9 cellular contexts compared by ENCODE assay signal in the genomic region with DNA sequence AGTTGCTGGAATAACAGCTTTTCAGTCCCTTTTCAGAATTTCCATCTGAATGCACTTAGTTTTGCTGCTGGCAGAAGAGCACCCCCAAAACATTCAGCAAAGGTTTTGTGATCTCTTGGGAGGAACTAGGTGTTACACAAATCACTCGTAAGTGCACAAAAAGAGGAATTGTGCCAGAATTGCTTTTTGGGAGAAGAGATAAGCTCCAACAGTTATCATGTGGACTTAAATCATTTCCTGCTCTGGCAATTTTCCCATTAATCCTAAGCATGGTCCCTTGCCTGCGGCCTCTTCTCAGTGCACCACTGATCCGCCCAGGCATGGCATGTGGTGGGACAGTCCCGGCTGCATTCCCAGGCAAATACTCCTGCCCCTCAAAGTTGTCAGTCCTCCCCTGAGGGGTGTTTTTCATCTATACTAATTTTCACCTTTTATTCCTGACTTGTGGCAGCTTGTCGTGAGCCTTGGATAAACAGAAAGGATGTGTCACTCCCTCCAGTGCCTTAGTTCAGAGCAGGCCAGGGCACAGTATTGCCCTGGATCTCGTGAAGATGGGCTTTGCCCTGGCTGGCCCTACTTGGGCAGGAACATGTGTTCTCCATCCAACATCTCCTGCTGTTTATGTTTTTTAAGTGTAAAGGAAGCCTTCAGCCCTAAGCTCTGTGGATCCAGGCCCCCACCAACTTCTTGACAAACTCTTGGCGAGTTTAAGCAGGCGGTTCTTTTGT. TPM values are rescaled to one million over a fixed set of nuclear protein-coding genes. Genes with fewer than 3 reads are reported as not detected.
A peak's percentile ranks its signal among the peaks of the same experiment; 100 is the strongest.
DNase-seq lines count a peak whose midpoint lies in the region; ATAC-seq and TF ChIP-seq lines count a peak whose summit lies in the region.
"Had no signal": no experiment of that assay in that cellular context is flagged by ENCODE, and none has a peak within 500 bp of the region (broad histone marks: within the 10 kb centered on the region; RNA-seq: fewer than 3 reads in every experiment).

No MANE protein-coding gene starts in this region.

- H3K36me3 ChIP-seq in ACC112 (ENCODE audit: insufficient read depth, low read length) (no peaks in the 10 kb centered on the region), PC-3 (ENCODE audit: low read depth, low read length) (no peaks in the 10 kb centered on the region)
- H3K36me3 ChIP-seq: adrenal gland had no signal

- peaks cover 36% of the 10 kb centered on the region for H3K4me1 ChIP-seq in ACC112 (ENCODE audit: control insufficient read depth, insufficient read depth, low read length, unreplicated experiment)
- peaks cover 21% of the 10 kb centered on the region for H3K4me1 ChIP-seq in PC-3 (ENCODE audit: insufficient read depth, low read length)

- H3K9me3 ChIP-seq in PC-3 (ENCODE audit: low read length) = no peaks in the 10 kb centered on the region
- H3K9me3 ChIP-seq: adrenal gland had no signal

- H3K79me2 ChIP-seq in ACC112 (ENCODE audit: control insufficient read depth, insufficient read depth, low read length, unreplicated experiment) = peaks cover 4% of the 10 kb centered on the region
- H3K79me2 ChIP-seq in PC-3 (ENCODE audit: low read length) = no peaks in the 10 kb centered on the region

- BruUV-seq in PC-3 (replicated peaks; lab: Mats Ljungman, UMichigan) = no TSS peak

- no peaks in the 10 kb centered on the region for H3F3A ChIP-seq in PC-3 (ENCODE audit: low read length, unreplicated experiment)

- intact Hi-C loops in PC-3 (cut with micrococcal nuclease) = no loop called here

- H2AFZ ChIP-seq in ACC112 (ENCODE audit: low read length, unreplicated experiment) (peak overlapping the region; percentile 6), PC-3 (ENCODE audit: low read length) (no peak overlapping the region)

- H3K4me2 ChIP-seq in PC-3 (ENCODE audit: low read length) = peak overlapping the region; percentile 19

- H3K27ac ChIP-seq in ACC112 (ENCODE audit: low read depth, low read length) = peak overlapping the region; percentile 57
- peak overlapping the region; percentile 31 for H3K27ac ChIP-seq in PC-3 (ENCODE audit: low read length)

- no peaks in the 10 kb centered on the region for H3K9me2 ChIP-seq in PC-3 (replicated peaks; ENCODE audit: low read length)

- H3K27me3 ChIP-seq in ACC112 (ENCODE audit: insufficient read depth, low read length) = no peaks in the 10 kb centered on the region
- no peaks in the 10 kb centered on the region for H3K27me3 ChIP-seq in PC-3 (ENCODE audit: low read length)
- H3K27me3 ChIP-seq: adrenal gland had no signal

- ATAC-seq in PC-3 (peak; percentile 61), esophagus mucosa (peak; percentile 98), GM19467 (IDR thresholded peaks at IDR 0.05; ENCODE audit: unreplicated experiment) (no peak)

- H3K9ac ChIP-seq in PC-3 (ENCODE audit: low read length) = no peak overlapping the region

- CTCF ChIA-PET in PC-3 (lab: Charles Lee) = interaction anchor here (0.7 kb wide), 1 partner anchor 90 kb away, joined by 3 read pairs; no protein-coding TSS in a partner anchor

- TF ChIP-seq CTCF in PC-3 (conservative IDR thresholded peaks at IDR 0.05; ENCODE audit: low read depth, low read length) = no peak

- H4K20me1 ChIP-seq in PC-3 (ENCODE audit: low read length) = no peaks in the 10 kb centered on the region

- POLR2A ChIA-PET in PC-3 (lab: Charles Lee; ENCODE audit: unreplicated experiment) = no interaction called here

- DNase-seq in PC-3 (peak; percentile 82), myocyte (ENCODE audit: low read depth) (peak; percentile 71), DMS79 treated with DMSO at 0.1 percent for 48 hours (lab: John Stamatoyannopoulos, UW) (no peak), cerebellum (ENCODE audit: low spot score) (no peak)
- DNase-seq in activated naive CD4-positive, alpha-beta T cell (lab: John Stamatoyannopoulos, UW) = no peak

- H3K4me3 ChIP-seq in ACC112 (ENCODE audit: low read depth, low read length) = 0 out of 2 replicates have a peak overlapping the region, but pooled peaks have one; percentile 5
- H3K4me3 ChIP-seq in PC-3 (ENCODE audit: low read length) = no peak overlapping the region
- H3K4me3 ChIP-seq: adrenal gland had no signal

RNA-seq across cellular contexts. Expression of gene VILL, which starts 44.6 kb away (rescaled TPM):
- total RNA-seq in PC-3 (2014; rRNA removed) (0.44 and 1.8 TPM in 2 replicates), esophagus mucosa (6.1 TPM), myocyte (5.5 and 7.9 TPM in 2 replicates), cerebellum (8.6 TPM)
- 4.0 TPM for polyA plus RNA-seq in myocyte (2012)

Comparison
In these comparisons a context has a peak if more than half of its experiments do, and no peak if none do; other contexts are left out.
1. DNase-seq: peak in PC-3 (single experiment) and myocyte (single experiment); none in DMS79 treated with DMSO at 0.1 percent for 48 hours (single experiment), cerebellum (single experiment) and activated naive CD4-positive, alpha-beta T cell (0 of 4).